In the genomic region with DNA sequence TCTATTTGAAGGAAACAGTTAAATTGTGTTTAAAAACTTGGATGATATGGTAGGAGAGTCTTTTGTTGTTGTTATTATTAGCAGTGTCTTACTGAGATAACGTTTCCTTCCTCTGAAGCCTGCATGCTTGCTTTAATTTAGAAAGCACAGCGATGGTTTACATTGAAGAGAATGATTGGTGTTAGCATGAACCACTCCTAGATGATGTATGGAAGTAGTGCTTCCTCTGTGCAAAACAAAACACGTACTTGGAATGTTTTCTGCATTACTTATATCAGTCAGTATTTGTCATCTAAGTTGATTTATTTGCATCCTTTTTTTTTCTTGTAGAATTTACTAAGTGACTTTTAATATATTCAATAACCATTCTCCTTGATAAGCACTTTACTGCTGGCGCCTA, we compare ENCODE assay signal across 28 cellular contexts.
A peak's percentile ranks its signal among the peaks of the same experiment; 100 is the strongest.
DNase-seq lines count a peak whose midpoint lies in the region; ATAC-seq, FAIRE-seq and TF ChIP-seq lines count a peak whose summit lies in the region.
"Had no signal": no experiment of that assay in that cellular context is flagged by ENCODE, and none has a peak within 500 bp of the region (broad histone marks: within the 10 kb centered on the region; RNA-seq: fewer than 3 reads in every experiment).

No MANE protein-coding gene starts in this region.

- dilution Hi-C loops in IMR-90 (cut with HindIII; ENCODE audit: low sequenced_read_pairs, unreplicated experiment) (no loop called here), endothelial cell of umbilical vein (cut with MboI; ENCODE audit: extremely low pct_ligation_motif_present, low sequenced_read_pairs) (no loop called here)

- H3K27ac ChIP-seq in BLaER1 treated with 17β-estradiol and CSF1 and Interleukin-3, amounts not matched to agents 10 nM and 100 nM: no peak overlapping the region
- H3K27ac ChIP-seq in IMR-90 (ENCODE audit: insufficient read depth, low read length) (no peak overlapping the region), endothelial cell of umbilical vein (ENCODE audit: insufficient read depth, low read depth, low read length) (peak overlapping the region; percentile 48), MM.1S (ENCODE audit: low read length) (no peak overlapping the region)
- H3K27ac ChIP-seq: HL-60, SJSA1 had no signal

- H2BK20ac ChIP-seq in IMR-90 (ENCODE audit: low read depth, low read length): peak overlapping the region; percentile 40; the same call in 1 of the 2 replicates

- peak overlapping the region; percentile 80 for H2BK120ac ChIP-seq in IMR-90 (ENCODE audit: low read depth, low read length)

- no peak for TF ChIP-seq RAD21 in IMR-90 (IDR thresholded peaks at IDR 0.05; ENCODE audit: low read length)

- no peaks in the 10 kb centered on the region for H3K79me2 ChIP-seq in endothelial cell of umbilical vein (ENCODE audit: control insufficient read depth, insufficient read depth, low read length)
- no peaks in the 10 kb centered on the region for H3K79me2 ChIP-seq in MM.1S (ENCODE audit: low read length)

- no peak overlapping the region for H2AK5ac ChIP-seq in IMR-90 (ENCODE audit: low read depth, low read length)

- H3K9me3 ChIP-seq in BLaER1 treated with 17β-estradiol and CSF1 and Interleukin-3, amounts not matched to agents 10 nM and 100 nM (replicated peaks in 1 of 11): no peaks in the 10 kb centered on the region
- no peaks in the 10 kb centered on the region for H3K9me3 ChIP-seq in IMR-90 (ENCODE audit: control insufficient read depth, insufficient read depth, low read length)
- no peaks in the 10 kb centered on the region for H3K9me3 ChIP-seq in endothelial cell of umbilical vein (replicated peaks; ENCODE audit: control insufficient read depth, insufficient read depth, low read length)
- no peaks in the 10 kb centered on the region for H3K9me3 ChIP-seq in MM.1S (replicated peaks; ENCODE audit: insufficient read depth, low read length)
- H3K9me3 ChIP-seq: BE2C, SJSA1 had no signal

- peak overlapping the region; percentile 83 for H2BK5ac ChIP-seq in IMR-90 (ENCODE audit: low read depth, low read length, poor library complexity, severe bottlenecking)

- no peak overlapping the region; the same call in 1 of the 2 replicates for H4K5ac ChIP-seq in IMR-90 (ENCODE audit: low read depth, low read length)

- H3K9me2 ChIP-seq in MM.1S (replicated peaks; ENCODE audit: insufficient read depth, low read length): no peaks in the 10 kb centered on the region

- DNase-seq in IMR-90 (peak; percentile 69), endothelial cell of umbilical vein (ENCODE audit: low read depth, low spot score) (peak; percentile 66), mesothelial cell of epicardium (ENCODE audit: low spot score in 2 of 2, unreplicated experiment in 2 of 2) (no peak), left cardiac atrium (no peak), cerebellar nuclear complex (lab: John Stamatoyannopoulos, UW) (no peak), MM.1S (no peak)
- DNase-seq: 8988T; ACHN; BE2C; CD4-positive, CD25-positive, alpha-beta regulatory T cell; GDM1; Kasumi-1; MV-4-11; NCI-H1105; NCI-H1436 treated with DMSO at 0.1 percent for 48 hours; NCI-H1930; NCI-H2107; NCI-H524 treated with DMSO at 0.1 percent for 48 hours; NCI-H774; PC-3 had no signal

- H2AFZ ChIP-seq in IMR-90 (replicated peaks; ENCODE audit: low read length, poor library complexity): no peak overlapping the region
- H2AFZ ChIP-seq in endothelial cell of umbilical vein (ENCODE audit: low read depth, low read length): no peak overlapping the region
- H2AFZ ChIP-seq in MM.1S (ENCODE audit: low read length): no peak overlapping the region

- peaks cover 85 to 100% (median 94%) of the 10 kb centered on the region in 11 experiments for H3K36me3 ChIP-seq in BLaER1 treated with 17β-estradiol and CSF1 and Interleukin-3, amounts not matched to agents 10 nM and 100 nM
- H3K36me3 ChIP-seq in IMR-90 (ENCODE audit: control insufficient read depth, insufficient read depth, low read length) (peaks cover 25% of the 10 kb centered on the region), endothelial cell of umbilical vein (ENCODE audit: control insufficient read depth in 2 of 2, extremely low read depth in 1 of 2, insufficient read depth in 2 of 2, low read length in 2 of 2) (peaks cover 19 to 22% of the 10 kb centered on the region in 2 experiments), MM.1S (replicated peaks; ENCODE audit: insufficient read depth, low read length) (peaks cover 9% of the 10 kb centered on the region)

- WGBS in IMR-90 (ENCODE audit: extremely low coverage in 2 of 2, insufficient read length in 1 of 2), 2 experiments: no CpG with 5 or more reads among the region's 4 CpGs

- H4K91ac ChIP-seq in IMR-90 (ENCODE audit: insufficient read depth, low read depth, low read length): no peak overlapping the region

- peak; percentile 53 for ATAC-seq in IMR-90 (ENCODE audit: low read depth)
- no peak for ATAC-seq in GM21528 (IDR thresholded peaks at IDR 0.05; ENCODE audit: low FRiP score, unreplicated experiment)
- no peak for ATAC-seq in left cardiac atrium
- ATAC-seq: GM12878, PC-3 had no signal

- H2BK15ac ChIP-seq in IMR-90 (ENCODE audit: low read depth, low read length): peak overlapping the region; percentile 55; the same call in 1 of the 3 replicates

- peaks cover 33% of the 10 kb centered on the region for H3K4me1 Mint-ChIP-seq in mesothelial cell of epicardium
- H3K4me1 Mint-ChIP-seq: CD4-positive, CD25-positive, alpha-beta regulatory T cell had no signal

- BruUV-seq in IMR-90 (replicated peaks; lab: Mats Ljungman, UMichigan) (TSS peak; percentile 26), endothelial cell of umbilical vein (replicated peaks; lab: Mats Ljungman, UMichigan) (no TSS peak)

- no peak for TF ChIP-seq POLR2A in IMR-90 (IDR thresholded peaks at IDR 0.05; ENCODE audit: low read depth, low read length)
- no peak for TF ChIP-seq POLR2A in endothelial cell of umbilical vein (IDR thresholded peaks at IDR 0.05; ENCODE audit: low read depth, low read length)

- H3K14ac ChIP-seq in IMR-90 (replicated peaks; ENCODE audit: low read depth, low read length): no peak overlapping the region

- peak overlapping the region; percentile 60; the same call in 1 of the 2 replicates for H3K4ac ChIP-seq in IMR-90 (ENCODE audit: low read depth, low read length)

- no peak overlapping the region; the same call in 1 of the 2 replicates for H3K23ac ChIP-seq in IMR-90 (ENCODE audit: low read depth, low read length)

- no peak overlapping the region for H3K4me3 ChIP-seq in BLaER1 treated with 17β-estradiol and CSF1 and Interleukin-3, amounts not matched to agents 10 nM and 100 nM
- H3K4me3 ChIP-seq in IMR-90 (ENCODE audit: insufficient read depth, low read depth, low read length) (no peak overlapping the region), endothelial cell of umbilical vein (replicated peaks in 1 of 3; ENCODE audit: insufficient read depth in 1 of 3, low read depth in 1 of 3, low read length in 3 of 3) (peak overlapping the region in 1 of 3 experiments; percentile 11), MM.1S (ENCODE audit: low read length) (no peak overlapping the region)
- H3K4me3 ChIP-seq: GM12878, K562, SJSA1 had no signal

- POLR2A ChIA-PET in IMR-90 (lab: Charles Lee; ENCODE audit: unreplicated experiment) (no interaction called here), endothelial cell of umbilical vein (lab: Charles Lee) (no interaction called here)

- in situ Hi-C loops in IMR-90 (cut with MboI; ENCODE audit: low sequenced_read_pairs): loop anchor here (5.0 kb wide), 1 partner anchor 127 kb away; no protein-coding TSS in a partner anchor

- no peak overlapping the region; the same call in 1 of the 2 replicates for H3K18ac ChIP-seq in IMR-90 (ENCODE audit: low read depth, low read length)

- no peak overlapping the region for H3K56ac ChIP-seq in IMR-90 (ENCODE audit: extremely low read depth, insufficient read depth, low read length)

- FAIRE-seq in endothelial cell of umbilical vein (lab: Jason Lieb, UNC): peak; percentile 47
- FAIRE-seq: D721Med, GM12878, H1, K562 had no signal

- H3K27ac Mint-ChIP-seq in mesothelial cell of epicardium: peak overlapping the region; percentile 32

- H3K36me3 Mint-ChIP-seq in mesothelial cell of epicardium: peaks cover 30% of the 10 kb centered on the region

- H3K79me1 ChIP-seq in IMR-90 (ENCODE audit: low read depth in 1 of 2, low read length in 2 of 2): peaks cover 0 to 17% of the 10 kb centered on the region in 2 experiments; a peak in 3 of 4 replicates

- no peak overlapping the region for H2AK9ac ChIP-seq in IMR-90 (replicated peaks; ENCODE audit: low read depth, low read length, poor library complexity)

- no peaks in the 10 kb centered on the region for H3K27me3 ChIP-seq in BLaER1 treated with 17β-estradiol and CSF1 and Interleukin-3, amounts not matched to agents 10 nM and 100 nM
- H3K27me3 ChIP-seq in IMR-90 (ENCODE audit: control insufficient read depth, insufficient read depth, low read length) (no peaks in the 10 kb centered on the region), endothelial cell of umbilical vein (ENCODE audit: control insufficient read depth in 2 of 2, insufficient read depth in 2 of 2, low read length in 2 of 2) (no peaks in the 10 kb centered on the region), MM.1S (replicated peaks; ENCODE audit: insufficient read depth, low read length) (no peaks in the 10 kb centered on the region)
- H3K27me3 ChIP-seq: BE2C, SJSA1 had no signal

- H3K4me2 ChIP-seq in BLaER1 treated with 17β-estradiol and CSF1 and Interleukin-3, amounts not matched to agents 10 nM and 100 nM: peak overlapping the region in 6 of 11 experiments; percentile 7 to 62 (median 44); a peak in 8 of 22 replicates
- H3K4me2 ChIP-seq in IMR-90 (ENCODE audit: low read depth, low read length) (peak overlapping the region; percentile 29; the same call in 1 of the 2 replicates), endothelial cell of umbilical vein (ENCODE audit: insufficient read depth, low read length) (peak overlapping the region; percentile 52), MM.1S (ENCODE audit: low read depth, low read length) (no peak overlapping the region)

- TF ChIP-seq CTCF in IMR-90 (conservative IDR thresholded peaks at IDR 0.05; ENCODE audit: low read depth, low read length) (no peak), endothelial cell of umbilical vein (IDR thresholded peaks at IDR 0.05; ENCODE audit: extremely low read depth in 1 of 2, insufficient read depth in 1 of 2, low read depth in 1 of 2, low read length in 2 of 2) (no peak), mesothelial cell of epicardium (IDR thresholded peaks at IDR 0.05; ENCODE audit: unreplicated experiment) (no peak), MM.1S (IDR thresholded peaks at IDR 0.05; ENCODE audit: low read length) (no peak)

- no peak overlapping the region for H3K4me3 Mint-ChIP-seq in mesothelial cell of epicardium
- H3K4me3 Mint-ChIP-seq: CD4-positive, CD25-positive, alpha-beta regulatory T cell had no signal

- CTCF ChIA-PET in IMR-90 (lab: Yijun Ruan, JAX): interaction anchor here (0.8 to 1.3 kb wide), 2 partner anchors 10 to 138 kb away, joined by 3 to 5 read pairs; no protein-coding TSS in a partner anchor
- CTCF ChIA-PET in endothelial cell of umbilical vein (lab: Charles Lee): interaction anchor here (1.1 to 2.9 kb wide), 12 partner anchors 9 to 556 kb away, joined by 3 to 66 read pairs (median 6); no protein-coding TSS in a partner anchor

- 0 out of 4 replicates have a peak overlapping the region, but pooled peaks have one; percentile 26 to 33 for H4K8ac ChIP-seq in IMR-90 (ENCODE audit: low read depth in 2 of 2, low read length in 2 of 2)

- H3K9me1 ChIP-seq in IMR-90 (ENCODE audit: insufficient read depth, low read length): peaks cover 10% of the 10 kb centered on the region
- H3K9me1 ChIP-seq in endothelial cell of umbilical vein (replicated peaks; ENCODE audit: control insufficient read depth, extremely low read depth, insufficient read depth, low read length): no peaks in the 10 kb centered on the region

- H4K20me1 ChIP-seq in BLaER1 treated with 17β-estradiol and CSF1 and Interleukin-3, amounts not matched to agents 10 nM and 100 nM: no peaks in the 10 kb centered on the region; a peak in 4 of 22 replicates
- H4K20me1 ChIP-seq in IMR-90 (ENCODE audit: insufficient read depth, low read length) (no peaks in the 10 kb centered on the region), endothelial cell of umbilical vein (replicated peaks; ENCODE audit: control insufficient read depth, extremely low read depth, insufficient read depth, low read length) (no peaks in the 10 kb centered on the region), MM.1S (ENCODE audit: insufficient read depth, low read length) (no peaks in the 10 kb centered on the region)

- no peak overlapping the region for H3K9ac ChIP-seq in BLaER1 treated with 17β-estradiol and CSF1 and Interleukin-3, amounts not matched to agents 10 nM and 100 nM
- no peak overlapping the region for H3K9ac ChIP-seq in IMR-90 (ENCODE audit: low read depth, low read length)
- H3K9ac ChIP-seq in endothelial cell of umbilical vein (replicated peaks; ENCODE audit: extremely low read depth, insufficient read depth, low read length): peak overlapping the region; percentile 41
- no peak overlapping the region for H3K9ac ChIP-seq in MM.1S (ENCODE audit: low read length)

- H3K4me1 ChIP-seq in BLaER1 treated with 17β-estradiol and CSF1 and Interleukin-3, amounts not matched to agents 10 nM and 100 nM: peaks cover 0 to 22% (median 15%) of the 10 kb centered on the region in 10 experiments; a peak in 15 of 20 replicates
- H3K4me1 ChIP-seq in IMR-90 (ENCODE audit: control insufficient read depth, insufficient read depth, low read length) (peaks cover 15% of the 10 kb centered on the region), endothelial cell of umbilical vein (ENCODE audit: control insufficient read depth, extremely low read depth, insufficient read depth, low read length) (peaks cover 23% of the 10 kb centered on the region), MM.1S (ENCODE audit: low read length) (no peaks in the 10 kb centered on the region)
- H3K4me1 ChIP-seq: BE2C had no signal

- intact Hi-C loops in IMR-90 (cut with micrococcal nuclease) (loop anchor here (5.0 kb wide), 1 partner anchor 557 kb away; no protein-coding TSS in a partner anchor), endothelial cell of umbilical vein (cut with micrococcal nuclease) (loop anchor here (2.0 to 10.0 kb wide), 2 partner anchors 555 to 575 kb away; no protein-coding TSS in a partner anchor), left cardiac atrium (cut with DNase I) (loop anchor here in 1 of 2 donors (5.0 kb wide), 1 partner anchor 52 kb away; no protein-coding TSS in a partner anchor)

- no peaks in the 10 kb centered on the region for H3K9me3 Mint-ChIP-seq in mesothelial cell of epicardium
- H3K9me3 Mint-ChIP-seq: CD4-positive, CD25-positive, alpha-beta regulatory T cell had no signal

- H3F3A ChIP-seq in MM.1S (ENCODE audit: insufficient read depth, low read length): no peaks in the 10 kb centered on the region

- no peaks in the 10 kb centered on the region for H3K27me3 Mint-ChIP-seq in mesothelial cell of epicardium (ENCODE audit: low read depth)
- H3K27me3 Mint-ChIP-seq: CD4-positive, CD25-positive, alpha-beta regulatory T cell had no signal

Comparison
In these comparisons a context has a peak if more than half of its experiments do, and no peak if none do; other contexts are left out.
1. DNase-seq: peak in IMR-90 (single experiment) and endothelial cell of umbilical vein (single experiment); none in mesothelial cell of epicardium (0 of 2), left cardiac atrium (single experiment), cerebellar nuclear complex (0 of 2) and MM.1S (single experiment).